14 cellular contexts compared by ENCODE assay signal in genomic region chr11:824292-824880, GRCh38. TPM values are rescaled to one million over a fixed set of nuclear protein-coding genes. Genes with fewer than 3 reads are reported as not detected.
A peak's percentile ranks its signal among the peaks of the same experiment; 100 is the strongest.
DNase-seq lines count a peak whose midpoint lies in the region; ATAC-seq and TF ChIP-seq lines count a peak whose summit lies in the region.
"Had no signal": no experiment of that assay in that cellular context is flagged by ENCODE, and none has a peak within 500 bp of the region (broad histone marks: within the 10 kb centered on the region; RNA-seq: fewer than 3 reads in every experiment).

No MANE protein-coding gene starts in this region.

- in situ Hi-C loops in mammary epithelial cell (cut with MboI; ENCODE audit: low sequenced_read_pairs in 2 of 2), result no loop called here

- H3K4me1 ChIP-seq in breast epithelium, result peaks cover 25 to 57% of the 10 kb centered on the region in 2 donors
- H3K4me1 ChIP-seq in mammary epithelial cell (ENCODE audit: insufficient read depth, low read length), result peaks cover 37% of the 10 kb centered on the region

- H4K20me1 ChIP-seq in mammary epithelial cell (ENCODE audit: insufficient read depth, low read length), result no peaks in the 10 kb centered on the region

- ATAC-seq in HG03175 (IDR thresholded peaks at IDR 0.05; ENCODE audit: unreplicated experiment), result no peak
- ATAC-seq: activated CD8-positive, alpha-beta T cell treated with anti-CD3 and anti-CD28 coated beads, Interleukin-2, amount 10 ng/mL, durations not matched to agents 7 days and 5 days; stimulated activated naive CD8-positive, alpha-beta T cell treated with anti-CD3 and anti-CD28 coated beads, Interleukin-15, amount 100 ng/mL, for 72 hours had no signal

- 100% methylated on average over 2 of the region's 59 CpGs for WGBS in mammary epithelial cell (ENCODE audit: low coverage, missing lambda C conversion rate)

- dilution Hi-C loops in mammary epithelial cell (cut with HindIII; ENCODE audit: low sequenced_read_pairs), result no loop called here

- H3K4me3 ChIP-seq in breast epithelium (no peak overlapping the region), mammary epithelial cell (replicated peaks in 1 of 3; ENCODE audit: insufficient read depth in 1 of 3, low read depth in 2 of 3, low read length in 3 of 3) (no peak overlapping the region)
- H3K4me3 ChIP-seq: neural progenitor cell had no signal

- peaks cover 24% of the 10 kb centered on the region for H3K79me2 ChIP-seq in mammary epithelial cell (ENCODE audit: insufficient read depth, low read length)

- peaks cover 9% of the 10 kb centered on the region for H3K36me3 ChIP-seq in breast epithelium
- no peaks in the 10 kb centered on the region for H3K36me3 ChIP-seq in mammary epithelial cell (ENCODE audit: insufficient read depth, low read length)
- H3K36me3 ChIP-seq: neural progenitor cell had no signal

- no peak for DNase-seq in breast epithelium (ENCODE audit: low spot score in 2 of 2)
- DNase-seq in mammary epithelial cell, result no peak
- DNase-seq in NCI-H748 treated with DMSO at 0.1 percent for 48 hours (lab: John Stamatoyannopoulos, UW), result peak; percentile 29
- DNase-seq in head of caudate nucleus, result peak in 34 of 42 donors; percentile 21 to 88 (median 62)
- DNase-seq in SIG-M5 (lab: John Stamatoyannopoulos, UW), result no peak
- DNase-seq in cerebellar cortex (ENCODE audit: low spot score), result no peak
- no peak for DNase-seq in activated CD4-positive, CD25-positive, alpha-beta regulatory T cell (lab: John Stamatoyannopoulos, UW)
- DNase-seq: activated CD8-positive, alpha-beta T cell treated with anti-CD3 and anti-CD28 coated beads, Interleukin-2, amount 10 ng/mL, durations not matched to agents 7 days and 5 days; activated effector memory CD4-positive, alpha-beta T cell treated with anti-CD3 and anti-CD28 coated beads, Interleukin-2, amount 50 U/mL, for 16 hours; aorta; stimulated activated naive CD8-positive, alpha-beta T cell treated with anti-CD3 and anti-CD28 coated beads, Interleukin-15, amount 100 ng/mL, for 72 hours had no signal

- intact Hi-C loops in breast epithelium (cut with DNase I; ENCODE audit: low total_unique reads), result no loop called here
- intact Hi-C loops in mammary epithelial cell (cut with micrococcal nuclease), result no loop called here
- intact Hi-C loops in head of caudate nucleus (cut with DNase I), result no loop called here

- no peak overlapping the region for H2AFZ ChIP-seq in mammary epithelial cell (ENCODE audit: low read depth, low read length)
- H2AFZ ChIP-seq: neural progenitor cell had no signal

- CTCF ChIA-PET in mammary epithelial cell (lab: Charles Lee; ENCODE audit: low non-redundant PET), result no interaction called here

- no peaks in the 10 kb centered on the region for H3K27me3 ChIP-seq in breast epithelium
- H3K27me3 ChIP-seq in mammary epithelial cell (ENCODE audit: insufficient read depth, low read length), result no peaks in the 10 kb centered on the region

- TF ChIP-seq CTCF in breast epithelium (IDR thresholded peaks at IDR 0.05) (no peak), mammary epithelial cell (conservative IDR thresholded peaks at IDR 0.05 in 1 of 2, IDR thresholded peaks at IDR 0.05 in 1 of 2; ENCODE audit: extremely low read depth in 1 of 2, insufficient read depth in 1 of 2, low read depth in 1 of 2, low read length in 2 of 2) (no peak)

- no peaks in the 10 kb centered on the region for H3K9me3 ChIP-seq in breast epithelium
- H3K9me3 ChIP-seq in mammary epithelial cell (replicated peaks; ENCODE audit: insufficient read depth, low read length), result no peaks in the 10 kb centered on the region

- no peak overlapping the region for H3K9ac ChIP-seq in mammary epithelial cell (ENCODE audit: insufficient read depth, low read length)
- H3K9ac ChIP-seq: neural progenitor cell had no signal

- BruUV-seq in mammary epithelial cell (replicated peaks; lab: Mats Ljungman, UMichigan), result no TSS peak

- H3K27ac ChIP-seq in breast epithelium, result peak overlapping the region; percentile 33 to 50
- no peak overlapping the region for H3K27ac ChIP-seq in mammary epithelial cell (ENCODE audit: insufficient read depth, low read depth, low read length)
- H3K27ac ChIP-seq: neural progenitor cell had no signal

- no peak overlapping the region for H3K4me2 ChIP-seq in mammary epithelial cell (ENCODE audit: insufficient read depth, low read depth, low read length)
- H3K4me2 ChIP-seq: neural progenitor cell had no signal

- no peak for TF ChIP-seq POLR2A in breast epithelium (IDR thresholded peaks at IDR 0.05)

RNA-seq across cellular contexts. Expression of gene CRACR2B, which starts 3.3 kb away (rescaled TPM):
- total RNA-seq in breast epithelium (100 to 1,000 TPM in 1 of 3 donors, 10 to 100 TPM in 2; 14.7 to 152 (median 86.2) TPM), mammary epithelial cell (under 1 TPM in 1 of 2 donors, not detected in 1; 0.17 TPM)
- 0.25 TPM for polyA plus RNA-seq in mammary epithelial cell
- polyA minus RNA-seq in mammary epithelial cell, result not detected
- total RNA-seq: SK-MEL-5 had no signal

RNA-seq across cellular contexts. Expression of gene PNPLA2, which starts 5.7 kb away (rescaled TPM):
- total RNA-seq in breast epithelium, result 100 to 1,000 TPM; 103 to 266 (median 109) TPM
- 10 to 100 TPM; 14.7 to 62.6 TPM for total RNA-seq in mammary epithelial cell
- polyA plus RNA-seq in mammary epithelial cell, result 13.7 TPM
- polyA minus RNA-seq in mammary epithelial cell, result 17.2 TPM

RNA-seq across cellular contexts. Expression of gene CD151, which starts 8.4 kb away (rescaled TPM):
- total RNA-seq in breast epithelium (100 to 1,000 TPM; 209 to 847 (median 343) TPM), mammary epithelial cell (100 to 1,000 TPM; 387 to 511 TPM)
- polyA plus RNA-seq in mammary epithelial cell, result 721 TPM
- polyA minus RNA-seq in mammary epithelial cell, result 374 TPM

RNA-seq across cellular contexts. Expression of gene RPLP2, which starts 14.6 kb away (rescaled TPM):
- 1,000 to 10,000 TPM in 2 of 3 donors, 100 to 1,000 TPM in 1; 583 to 1,665 (median 1,093) TPM for total RNA-seq in breast epithelium
- 1,000 to 10,000 TPM in 1 of 2 donors, 100 to 1,000 TPM in 1; 135 to 1,487 TPM for total RNA-seq in mammary epithelial cell
- polyA plus RNA-seq in mammary epithelial cell, result 1,296 TPM
- 737 TPM for polyA minus RNA-seq in mammary epithelial cell

RNA-seq across cellular contexts. Expression of gene POLR2L, which starts 17.9 kb away (rescaled TPM):
- 100 to 1,000 TPM in 1 of 3 donors, 10 to 100 TPM in 2; 51.8 to 126 (median 96.7) TPM for total RNA-seq in breast epithelium
- total RNA-seq in mammary epithelial cell, result 100 to 1,000 TPM in 1 of 2 donors, 10 to 100 TPM in 1; 60.0 to 193 TPM
- polyA plus RNA-seq in mammary epithelial cell, result 235 TPM
- 110 TPM for polyA minus RNA-seq in mammary epithelial cell

Comparison
In these comparisons a context has a peak if more than half of its experiments do, and no peak if none do; other contexts are left out.
1. RNA of gene CRACR2B, which starts 3.3 kb away (total RNA-seq): 14.7 to 152 TPM in breast epithelium; 0.17 TPM in mammary epithelial cell; every median in the first group is over 10 times any median in the second.
2. DNase-seq: peak in NCI-H748 treated with DMSO at 0.1 percent for 48 hours (single experiment) and head of caudate nucleus (34 of 42); none in breast epithelium (0 of 2), mammary epithelial cell (single experiment), SIG-M5 (single experiment), cerebellar cortex (single experiment) and activated CD4-positive, CD25-positive, alpha-beta regulatory T cell (0 of 4).